ENCODE assay signal across 8 cellular contexts in the genomic region with DNA sequence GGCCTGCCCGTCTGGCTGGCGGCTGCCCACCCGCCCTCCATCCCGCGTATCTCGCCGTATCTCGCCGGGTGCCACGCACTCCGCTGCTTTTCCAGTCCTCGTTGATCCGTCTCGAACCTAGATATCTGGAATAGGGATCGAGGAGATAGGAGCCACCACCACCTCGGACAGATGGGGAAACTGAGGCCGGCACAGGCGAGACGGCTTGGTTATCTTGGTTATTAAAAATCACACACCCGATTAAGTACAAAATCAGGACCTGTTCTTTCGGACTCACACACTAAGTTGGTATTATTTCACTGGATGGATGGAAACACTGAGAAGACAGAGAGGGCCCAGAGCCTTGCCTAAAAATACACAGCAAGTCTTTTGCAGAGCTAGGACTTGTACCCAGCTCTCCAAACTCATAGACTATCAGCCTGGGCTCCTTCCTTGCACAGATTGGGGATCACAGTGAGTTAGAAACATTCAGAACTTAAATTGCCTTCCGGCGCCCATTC. TPM values are rescaled to one million over a fixed set of nuclear protein-coding genes. Genes with fewer than 3 reads are reported as not detected.
DNase-seq lines count a peak whose midpoint lies in the region; ATAC-seq and TF ChIP-seq lines count a peak whose summit lies in the region.

No MANE protein-coding gene starts in this region.

- no peaks in the 10 kb centered on the region for H3K36me3 Mint-ChIP-seq in HFFc6 (ENCODE audit: low read depth)

- H3K4me3 Mint-ChIP-seq in HFFc6: peak overlapping the region; percentile 96

- peaks cover 3% of the 10 kb centered on the region for H3K27me3 Mint-ChIP-seq in HFFc6 (ENCODE audit: insufficient read depth)

- H3K27ac ChIP-seq in ACC112 (ENCODE audit: low read depth, low read length) (peak overlapping the region; percentile 49; the same call in 1 of the 2 replicates), brain microvascular endothelial cell (peak overlapping the region; percentile 30), mesodermal cell (ENCODE audit: low read depth, low read length, severe bottlenecking) (no peak overlapping the region)

- in situ Hi-C loops in brain microvascular endothelial cell (cut with HindIII; ENCODE audit: low pct_ligation_motif_present, low sequenced_read_pairs): no loop called here

- peak overlapping the region; percentile 52 for H2AFZ ChIP-seq in ACC112 (ENCODE audit: low read length, unreplicated experiment)

- H3K27me3 ChIP-seq in ACC112 (ENCODE audit: insufficient read depth, low read length) (no peaks in the 10 kb centered on the region), brain microvascular endothelial cell (replicated peaks) (no peaks in the 10 kb centered on the region)

- no peak for DNase-seq in HFFc6
- no peak for DNase-seq in brain microvascular endothelial cell
- DNase-seq in ecto neural progenitor cell (ENCODE audit: low spot score): no peak
- no peak for DNase-seq in NOMO-1 treated with dmso at 0.1 percent for 144 hours (lab: John Stamatoyannopoulos, UW; ENCODE audit: unreplicated experiment)
- no peak for DNase-seq in hippocampal formation (lab: John Stamatoyannopoulos, UW)

- no peaks in the 10 kb centered on the region for H3K9me3 Mint-ChIP-seq in HFFc6

- 6 to 10% methylated on average over 9 to 15 of the region's 23 CpGs for WGBS in mesodermal cell (ENCODE audit: insufficient coverage in 2 of 2), 2 experiments

- peak overlapping the region; percentile 36 for H3K27ac Mint-ChIP-seq in HFFc6

- no peak; the same call in 1 of the 2 replicates for TF ChIP-seq CTCF in HFFc6 (IDR thresholded peaks at IDR 0.05)
- TF ChIP-seq CTCF in brain microvascular endothelial cell (IDR thresholded peaks at IDR 0.05; ENCODE audit: low read depth, low read length, missing control alignments): no peak

- peaks cover 52% of the 10 kb centered on the region for H3K4me1 Mint-ChIP-seq in HFFc6 (ENCODE audit: low read depth)

- peak overlapping the region; percentile 93 for H3K4me3 ChIP-seq in ACC112 (ENCODE audit: low read depth, low read length)
- peak overlapping the region; percentile 77 for H3K4me3 ChIP-seq in brain microvascular endothelial cell (ENCODE audit: low read depth, low read length)
- peak overlapping the region; percentile 72 for H3K4me3 ChIP-seq in mesodermal cell (ENCODE audit: extremely low read depth, insufficient read depth, low read length, poor library complexity, severe bottlenecking)

- H3K79me2 ChIP-seq in ACC112 (ENCODE audit: control insufficient read depth, insufficient read depth, low read length, unreplicated experiment): peaks cover 27% of the 10 kb centered on the region

- H3K9me3 ChIP-seq in mesodermal cell (ENCODE audit: control insufficient read depth, low read length): no peaks in the 10 kb centered on the region

- H3K36me3 ChIP-seq in ACC112 (ENCODE audit: insufficient read depth, low read length): no peaks in the 10 kb centered on the region
- H3K36me3 ChIP-seq in brain microvascular endothelial cell (replicated peaks): no peaks in the 10 kb centered on the region
- no peaks in the 10 kb centered on the region for H3K36me3 ChIP-seq in mesodermal cell (ENCODE audit: control insufficient read depth, insufficient read depth, low read length)

- H3K4me1 ChIP-seq in ACC112 (ENCODE audit: control insufficient read depth, insufficient read depth, low read length, unreplicated experiment): peaks cover 18% of the 10 kb centered on the region
- peaks cover 11% of the 10 kb centered on the region for H3K4me1 ChIP-seq in mesodermal cell (ENCODE audit: control insufficient read depth, insufficient read depth, low read length, poor library complexity, severe bottlenecking)

- ATAC-seq in GM21528 (IDR thresholded peaks at IDR 0.05; ENCODE audit: low FRiP score, unreplicated experiment): no peak

RNA-seq across cellular contexts. Expression of a gene that starts 0.7 kb away (rescaled TPM):
- total RNA-seq in HFFc6 (2021; fragmentation: NEBNext Ultra II Directional; extraction: Animal tissue kit (Norgen Biotek cat#: 25700)): 10 to 100 TPM in 5 of 6 experiments, 1 to 10 TPM in 1; 9.5 to 12.9 (median 11.4) TPM
- 12.6 TPM for polyA plus RNA-seq in mesodermal cell (2013, experiment 1 of 2)
- polyA plus RNA-seq in mesodermal cell (2013, experiment 2 of 2): 13.5 TPM

RNA-seq across cellular contexts. Expression of a gene that starts 16.6 kb away (rescaled TPM):
- total RNA-seq in HFFc6 (2021; fragmentation: NEBNext Ultra II Directional; extraction: Animal tissue kit (Norgen Biotek cat#: 25700)): not detected
- polyA plus RNA-seq in mesodermal cell (2013, experiment 1 of 2): 0.04 TPM
- polyA plus RNA-seq in mesodermal cell (2013, experiment 2 of 2): not detected

RNA-seq across cellular contexts. Expression of a gene that starts 39.2 kb away (rescaled TPM):
- 1 to 10 TPM; 6.6 to 7.5 (median 7.2) TPM for total RNA-seq in HFFc6 (2021; fragmentation: NEBNext Ultra II Directional; extraction: Animal tissue kit (Norgen Biotek cat#: 25700))
- 4.5 TPM for polyA plus RNA-seq in mesodermal cell (2013, experiment 1 of 2)
- 3.9 TPM for polyA plus RNA-seq in mesodermal cell (2013, experiment 2 of 2)

RNA-seq across cellular contexts. Expression of a gene that starts 39.3 kb away (rescaled TPM):
- total RNA-seq in HFFc6 (2021; fragmentation: NEBNext Ultra II Directional; extraction: Animal tissue kit (Norgen Biotek cat#: 25700)): 10 to 100 TPM; 38.2 to 42.5 (median 40.5) TPM
- polyA plus RNA-seq in mesodermal cell (2013, experiment 1 of 2): 25.9 TPM
- 19.9 TPM for polyA plus RNA-seq in mesodermal cell (2013, experiment 2 of 2)
